Comparison of ENCODE assay signal across 23 cellular contexts in genomic region chr15:99542828-99543227, GRCh38.
"Had no signal": no experiment of that assay in that cellular context is flagged by ENCODE, and none has a peak within 500 bp of the region (broad histone marks: within the 10 kb centered on the region; RNA-seq: fewer than 3 reads in every experiment).

No MANE protein-coding gene starts in this region.

- H3K4me1 ChIP-seq: esophagus squamous epithelium, gastrocnemius medialis, prostate gland, right atrium auricular region, thyroid gland had no signal

- H3K36me3 ChIP-seq: colonic mucosa, esophagus squamous epithelium, gastrocnemius medialis, prostate gland, right atrium auricular region, thyroid gland, WERI-Rb-1 had no signal

- ATAC-seq: activated CD8-positive, alpha-beta memory T cell treated with anti-CD3 and anti-CD28 coated beads, Interleukin-2, amount 10 ng/mL, durations not matched to agents 7 days and 5 days; activated CD8-positive, alpha-beta T cell treated with anti-CD3 and anti-CD28 coated beads for 36 hours; gastrocnemius medialis; left colon; natural killer cell treated with Interleukin-12 subunit alpha and Interleukin-12 subunit beta and Interleukin-15 and Interleukin-18, amount 100 ng/mL, for 72 hours; T-cell had no signal

- H3K9me3 ChIP-seq: colonic mucosa, esophagus squamous epithelium, gastrocnemius medialis, prostate gland, right atrium auricular region, thyroid gland had no signal

- H3K27ac ChIP-seq: colonic mucosa, esophagus squamous epithelium, gastrocnemius medialis, prostate gland, right atrium auricular region, thyroid gland, WERI-Rb-1 had no signal

- DNase-seq: activated CD4-positive, alpha-beta T cell treated with anti-CD3 and anti-CD28 coated beads, Interleukin-2, amount 10 ng/mL, durations not matched to agents 7 days and 5 days; activated CD4-positive, CD25-positive, alpha-beta regulatory T cell treated with anti-CD3 and anti-CD28 coated beads, Interleukin-2, amount 50 U/mL, for 72 hours; activated CD8-positive, alpha-beta memory T cell treated with anti-CD3 and anti-CD28 coated beads, Interleukin-2, amount 10 ng/mL, durations not matched to agents 7 days and 5 days; activated CD8-positive, alpha-beta T cell treated with anti-CD3 and anti-CD28 coated beads for 36 hours; activated effector memory CD4-positive, alpha-beta T cell treated with anti-CD3 and anti-CD28 coated beads, Interleukin-2, amount 50 U/mL, for 16 hours; activated naive CD4-positive, alpha-beta T cell treated with anti-CD3 and anti-CD28 coated beads, Interleukin-2, amount 10 ng/mL, durations not matched to agents 7 days and 5 days; activated T-cell treated with anti-CD3 and anti-CD28 coated beads for 4 hours; anterior cingulate cortex; colonic mucosa; esophagus squamous epithelium; gastrocnemius medialis; hippocampal formation; islet precursor cell; left colon; stimulated activated CD4-positive, alpha-beta T cell treated with anti-CD3 and anti-CD28 coated beads, Interleukin-12 subunit alpha, Interleukin-12 subunit beta, amount 100 ng/mL, for 4 hours; substantia nigra; T-cell; thyroid gland; WERI-Rb-1 had no signal

- FAIRE-seq: TTC549 had no signal

- H3K4me3 ChIP-seq: colonic mucosa, esophagus squamous epithelium, gastrocnemius medialis, prostate gland, right atrium auricular region, thyroid gland had no signal

- H3K27me3 ChIP-seq: colonic mucosa, esophagus squamous epithelium, gastrocnemius medialis, right atrium auricular region, thyroid gland had no signal
